In genomic region chr22:23522642-23523251, GRCh38 we compare ENCODE assay signal across 9 cellular contexts. TPM values are rescaled to one million over a fixed set of nuclear protein-coding genes. Genes with fewer than 3 reads are reported as not detected.
DNase-seq lines count a peak whose midpoint lies in the region; ATAC-seq and TF ChIP-seq lines count a peak whose summit lies in the region.
"Had no signal": no experiment of that assay in that cellular context is flagged by ENCODE, and none has a peak within 500 bp of the region (broad histone marks: within the 10 kb centered on the region; RNA-seq: fewer than 3 reads in every experiment).

No MANE protein-coding gene starts in this region.

- no peak for TF ChIP-seq POLR2A in upper lobe of left lung (IDR thresholded peaks at IDR 0.05)

- H3K9ac ChIP-seq in SK-N-SH (peak overlapping the region; percentile 96; the same call in 1 of the 2 replicates), liver (ENCODE audit: low read depth in 1 of 2, low read length in 2 of 2) (no peak overlapping the region)

- no peak for TF ChIP-seq CTCF in SK-N-SH (IDR thresholded peaks at IDR 0.05)
- no peak for TF ChIP-seq CTCF in cardiac fibroblast (IDR thresholded peaks at IDR 0.05; ENCODE audit: low read depth, low read length)
- TF ChIP-seq CTCF in liver (IDR thresholded peaks at IDR 0.05; ENCODE audit: low read depth, low read length, missing input control): no peak
- no peak for TF ChIP-seq CTCF in upper lobe of left lung (IDR thresholded peaks at IDR 0.05)

- CTCF ChIA-PET in SK-N-SH (lab: Yijun Ruan, JAX): interaction anchor here (1.0 to 2.0 kb wide), 7 partner anchors 11 to 337 kb away, joined by 3 to 9 read pairs (median 6); no protein-coding TSS in a partner anchor

- ATAC-seq in SK-N-SH treated with all-trans-retinoic acid at 6 μM for 48 hours: no peak; the same call in 2 of the 3 replicates
- ATAC-seq in upper lobe of left lung (ENCODE audit: low FRiP score in 2 of 2): no peak
- no peak for ATAC-seq in HG03135 (IDR thresholded peaks at IDR 0.05; ENCODE audit: unreplicated experiment)
- ATAC-seq in GM19035 (IDR thresholded peaks at IDR 0.05; ENCODE audit: unreplicated experiment): no peak

- peak overlapping the region; percentile 98 to 99 for H3K27ac ChIP-seq in SK-N-SH (ENCODE audit: low read depth in 2 of 2, low read length in 1 of 2)
- peak overlapping the region; percentile 41 to 50 for H3K27ac ChIP-seq in liver (ENCODE audit: low read depth in 1 of 2, low read length in 2 of 2)
- peak overlapping the region; percentile 46 to 97 (median 92) for H3K27ac ChIP-seq in upper lobe of left lung

- TF ChIP-seq RAD21 in SK-N-SH (IDR thresholded peaks at IDR 0.05; ENCODE audit: low read length) (no peak), liver (IDR thresholded peaks at IDR 0.05) (no peak)

- H3K9me2 ChIP-seq in SK-N-SH: no peaks in the 10 kb centered on the region

- H3K4me3 ChIP-seq in SK-N-SH (ENCODE audit: low read depth in 2 of 2, low read length in 1 of 2) (no peak overlapping the region), cardiac fibroblast (replicated peaks in 1 of 2; ENCODE audit: low read depth in 2 of 2, low read length in 2 of 2) (no peak overlapping the region), liver (ENCODE audit: low read depth in 1 of 3, low read length in 3 of 3) (no peak overlapping the region), upper lobe of left lung (peak overlapping the region in 3 of 4 donors; percentile 36 to 60 (median 46))

- H3F3A ChIP-seq in SK-N-SH (replicated peaks; ENCODE audit: insufficient read depth): peaks cover 9% of the 10 kb centered on the region

- peak; percentile 67 for DNase-seq in SK-N-SH
- peak; percentile 11 to 49 for DNase-seq in cardiac fibroblast (ENCODE audit: low read depth in 2 of 2)
- DNase-seq in upper lobe of left lung: peak in 1 of 2 donors; percentile 86
- no peak for DNase-seq in activated CD4-positive, alpha-beta T cell treated with anti-CD3 and anti-CD28 coated beads for 1 hour

- TF ChIP-seq EP300 in SK-N-SH (IDR thresholded peaks at IDR 0.05; ENCODE audit: borderline replicate concordance in 1 of 2, low read depth in 1 of 2, low read length in 1 of 2) (peak in 1 of 2 experiments; percentile 35; a peak in 1 of 4 replicates), upper lobe of left lung (IDR thresholded peaks at IDR 0.05) (no peak)

- H3K4me1 ChIP-seq in SK-N-SH (ENCODE audit: control insufficient read depth in 1 of 2, insufficient read depth in 2 of 2, low read depth in 1 of 2, low read length in 1 of 2) (peaks cover 19 to 57% of the 10 kb centered on the region in 2 experiments), liver (ENCODE audit: control insufficient read depth in 4 of 4, insufficient read depth in 4 of 4, low read length in 3 of 4) (peaks cover 6 to 11% (median 8%) of the 10 kb centered on the region in 4 donors), upper lobe of left lung (peaks cover 22 to 29% (median 24%) of the 10 kb centered on the region in 4 donors)

- peak overlapping the region; percentile 82 for H2AFZ ChIP-seq in SK-N-SH (ENCODE audit: low read depth)

- no peaks in the 10 kb centered on the region for H3K79me2 ChIP-seq in SK-N-SH (ENCODE audit: insufficient read depth)

- no peaks in the 10 kb centered on the region for H3K27me3 ChIP-seq in SK-N-SH (ENCODE audit: insufficient read depth)
- H3K27me3 ChIP-seq in liver (ENCODE audit: control insufficient read depth in 4 of 4, insufficient read depth in 4 of 4, low read length in 3 of 4): no peaks in the 10 kb centered on the region
- no peaks in the 10 kb centered on the region for H3K27me3 ChIP-seq in upper lobe of left lung

- no peaks in the 10 kb centered on the region for H3K36me3 ChIP-seq in SK-N-SH (replicated peaks in 1 of 2; ENCODE audit: control insufficient read depth in 1 of 2, insufficient read depth in 2 of 2, low read length in 1 of 2)
- H3K36me3 ChIP-seq in liver (ENCODE audit: control insufficient read depth in 4 of 4, insufficient read depth in 3 of 4, low read depth in 1 of 4, low read length in 3 of 4): no peaks in the 10 kb centered on the region
- H3K36me3 ChIP-seq in upper lobe of left lung: no peaks in the 10 kb centered on the region

- no peaks in the 10 kb centered on the region for H3K9me3 ChIP-seq in SK-N-SH
- no peaks in the 10 kb centered on the region for H3K9me3 ChIP-seq in liver (ENCODE audit: control insufficient read depth in 4 of 4, low read length in 3 of 4)
- no peaks in the 10 kb centered on the region for H3K9me3 ChIP-seq in upper lobe of left lung

- POLR2A ChIA-PET in SK-N-SH (lab: Yijun Ruan, JAX): interaction anchor here (0.7 kb wide), 1 partner anchor 342 kb away, joined by 3 read pairs; no protein-coding TSS in a partner anchor

- H3K4me2 ChIP-seq in SK-N-SH: peak overlapping the region; percentile 51; the same call in 1 of the 2 replicates

- H4K20me1 ChIP-seq in SK-N-SH (ENCODE audit: insufficient read depth): no peaks in the 10 kb centered on the region

- 18% methylated on average over 17 of the region's 37 CpGs for WGBS in SK-N-SH (ENCODE audit: low lambda C conversion rate)
- WGBS in liver: 19% methylated on average over 37 of the region's 37 CpGs
- 15 to 38% methylated on average over 33 of the region's 37 CpGs for WGBS in upper lobe of left lung, 2 donors

TF ChIP-seq in SK-N-SH, 30 proteins besides CTCF, POLR2A, EP300 and RAD21:
- TF ChIP-seq GATA2 (CRISPR knock-in tag; IDR thresholded peaks at IDR 0.05) (0 out of 2 replicates have a peak, but pooled peaks have one; percentile 16), USF2 (IDR thresholded peaks at IDR 0.05; ENCODE audit: borderline replicate concordance, low read depth, low read length) (no peak), RXRA (IDR thresholded peaks at IDR 0.05; ENCODE audit: borderline replicate concordance, low read depth) (no peak)

TF ChIP-seq in SK-N-SH treated with all-trans-retinoic acid at 6 μM for 48 hours, 23 proteins besides CTCF, POLR2A, EP300 and RAD21 (continues in another document):
- TF ChIP-seq OSR1 (CRISPR knock-in tag; IDR thresholded peaks at IDR 0.05): no peak
- TF ChIP-seq RARB (CRISPR knock-in tag; IDR thresholded peaks at IDR 0.05): no peak
- TF ChIP-seq CSDC2 (CRISPR knock-in tag; IDR thresholded peaks at IDR 0.05): no peak
- no peak for TF ChIP-seq TSHZ2 (CRISPR knock-in tag; IDR thresholded peaks at IDR 0.05)

TF ChIP-seq in liver, 16 proteins besides CTCF, POLR2A, EP300 and RAD21:
- TF ChIP-seq FOXA1 (IDR thresholded peaks at IDR 0.05) (no peak), NR2F2 (IDR thresholded peaks at IDR 0.05) (no peak), JUND (IDR thresholded peaks at IDR 0.05) (no peak), HNF4G (IDR thresholded peaks at IDR 0.05) (no peak), ZBTB33 (IDR thresholded peaks at IDR 0.05) (no peak), EGR1 (IDR thresholded peaks at IDR 0.05; ENCODE audit: low read depth in 2 of 2) (no peak)
TF ChIP-seq in liver: peak in this region for 0.

RNA-seq across cellular contexts. Expression of gene IGLL1, which starts 57.3 kb away (rescaled TPM):
- not detected in 2 replicates for polyA plus RNA-seq in SK-N-SH (2012; rRNA removed)
- not detected in 2 replicates for polyA plus RNA-seq in SK-N-SH (2012; cell fraction: cytosol; rRNA removed)
- 0.22 TPM in 1 of 2 replicates, not detected in the other for polyA plus RNA-seq in SK-N-SH (2012; cell fraction: nucleus; rRNA removed)
- 10 to 100 TPM in 1 of 2 donors, not detected in 1; 17.4 TPM for total RNA-seq in liver
- polyA plus RNA-seq in liver: not detected
- not detected for total RNA-seq in upper lobe of left lung
- total RNA-seq: activated CD8-positive, alpha-beta memory T cell treated with anti-CD3 and anti-CD28 coated beads for 36 hours had no signal

Comparison
In these comparisons a context has a peak if more than half of its experiments do, and no peak if none do; other contexts are left out.
1. H3K27ac ChIP-seq: peak in every context shown above with its lines; median percentile 98 in SK-N-SH; 92 in upper lobe of left lung; 46 in liver.
2. H3K4me3 ChIP-seq: peak in upper lobe of left lung (3 of 4); none in SK-N-SH (0 of 2), cardiac fibroblast (0 of 2) and liver (0 of 3).